16 cellular contexts compared by ENCODE assay signal in genomic region chr1:25067852-25068251, GRCh38.
DNase-seq lines count a peak whose midpoint lies in the region; ATAC-seq, FAIRE-seq and TF ChIP-seq lines count a peak whose summit lies in the region.
"Had no signal": no experiment of that assay in that cellular context is flagged by ENCODE, and none has a peak within 500 bp of the region (broad histone marks: within the 10 kb centered on the region; RNA-seq: fewer than 3 reads in every experiment).

No MANE protein-coding gene starts in this region.

- no peak overlapping the region for H3K27ac Mint-ChIP-seq in natural killer cell
- H3K27ac Mint-ChIP-seq in natural killer cell treated with Interleukin-12 subunit alpha and Interleukin-12 subunit beta and Interleukin-15 and Interleukin-18, amount 100 ng/mL, for 72 hours, result no peak overlapping the region

- H3K79me2 ChIP-seq in K562 (ENCODE audit: control insufficient read depth, insufficient read depth, low read length) (no peaks in the 10 kb centered on the region), mesendoderm (ENCODE audit: control insufficient read depth, insufficient read depth, low read length) (no peaks in the 10 kb centered on the region)

- H3K36me3 ChIP-seq in K562 (ENCODE audit: control insufficient read depth, insufficient read depth, low read length) (no peaks in the 10 kb centered on the region), mesendoderm (ENCODE audit: control insufficient read depth, insufficient read depth, low read length) (no peaks in the 10 kb centered on the region), tibial artery (no peaks in the 10 kb centered on the region)

- FAIRE-seq in K562 (lab: Jason Lieb, UNC), result no peak
- FAIRE-seq: A204.1, GM12891, H54 had no signal

- H3K4me3 ChIP-seq in K562, result no peak overlapping the region
- H3K4me3 ChIP-seq in mesendoderm (ENCODE audit: low read length), result no peak overlapping the region
- no peak overlapping the region for H3K4me3 ChIP-seq in tibial artery
- H3K4me3 ChIP-seq: GM23248 had no signal

- no peaks in the 10 kb centered on the region for H3K9me3 Mint-ChIP-seq in natural killer cell
- H3K9me3 Mint-ChIP-seq in natural killer cell treated with Interleukin-12 subunit alpha and Interleukin-12 subunit beta and Interleukin-15 and Interleukin-18, amount 100 ng/mL, for 72 hours, result no peaks in the 10 kb centered on the region
- H3K9me3 Mint-ChIP-seq: CD4-positive, alpha-beta memory T cell had no signal

- no peak for DNase-seq in natural killer cell
- no peak for DNase-seq in natural killer cell treated with Interleukin-12 subunit alpha and Interleukin-12 subunit beta and Interleukin-15 and Interleukin-18, amount 100 ng/mL, for 72 hours (ENCODE audit: low spot score)
- DNase-seq in K562 (ENCODE audit: extremely low read depth in 1 of 4, low spot score in 3 of 4), result no peak
- no peak for DNase-seq in mesendoderm
- DNase-seq in middle frontal gyrus (ENCODE audit: extremely low spot score, low spot score), result no peak
- DNase-seq in tibial artery, result no peak
- no peak for DNase-seq in NCI-H1694 treated with DMSO at 0.1 percent for 48 hours (lab: John Stamatoyannopoulos, UW)
- DNase-seq: CD4-positive, alpha-beta memory T cell; GM23248 had no signal

- H2BK15ac ChIP-seq in mesendoderm (replicated peaks; ENCODE audit: low read depth), result no peak overlapping the region

- TF ChIP-seq EP300 in K562 (IDR thresholded peaks at IDR 0.05; ENCODE audit: low read length), result no peak

- peaks cover 40 to 55% of the 10 kb centered on the region in 2 donors for H3K4me1 Mint-ChIP-seq in natural killer cell
- peaks cover 44 to 51% of the 10 kb centered on the region in 2 donors for H3K4me1 Mint-ChIP-seq in natural killer cell treated with Interleukin-12 subunit alpha and Interleukin-12 subunit beta and Interleukin-15 and Interleukin-18, amount 100 ng/mL, for 72 hours (ENCODE audit: low read depth in 2 of 2)

- CTCF ChIA-PET in K562 (lab: Yijun Ruan, JAX; ENCODE audit: low intra/inter-chr PET ratio), result no interaction called here

- no peaks in the 10 kb centered on the region for H3K36me3 Mint-ChIP-seq in natural killer cell
- H3K36me3 Mint-ChIP-seq in natural killer cell treated with Interleukin-12 subunit alpha and Interleukin-12 subunit beta and Interleukin-15 and Interleukin-18, amount 100 ng/mL, for 72 hours, result no peaks in the 10 kb centered on the region
- H3K36me3 Mint-ChIP-seq: CD4-positive, alpha-beta memory T cell had no signal

- no peak overlapping the region for H4K5ac ChIP-seq in mesendoderm (ENCODE audit: low read length)

- H3K56ac ChIP-seq in mesendoderm (ENCODE audit: low read length), result peak overlapping the region; percentile 46

- no peak overlapping the region for H3K4me2 ChIP-seq in K562 (ENCODE audit: insufficient read depth, low read length)
- no peak overlapping the region for H3K4me2 ChIP-seq in mesendoderm (ENCODE audit: low read length)

- in situ Hi-C loops in K562 (cut with MboI), result no loop called here

- TF ChIP-seq POLR2A in K562 (conservative IDR thresholded peaks at IDR 0.05), result no peak

- H3K27ac ChIP-seq in K562 (ENCODE audit: extremely low read depth, low read depth, low read length), result no peak overlapping the region
- H3K27ac ChIP-seq in mesendoderm (ENCODE audit: low read depth, low read length), result no peak overlapping the region
- no peak overlapping the region for H3K27ac ChIP-seq in tibial artery
- H3K27ac ChIP-seq: C4-2B, GM23248, HL-60 had no signal

- H4K20me1 ChIP-seq in K562 (replicated peaks; ENCODE audit: control insufficient read depth, insufficient read depth, low read length), result no peaks in the 10 kb centered on the region; the same call in 1 of the 2 replicates

- TF ChIP-seq RAD21 in K562 (CRISPR knock-in tag; conservative IDR thresholded peaks at IDR 0.05 in 1 of 2, IDR thresholded peaks at IDR 0.05 in 1 of 2), result no peak

- H3K9me3 ChIP-seq in K562 (replicated peaks; ENCODE audit: control insufficient read depth, insufficient read depth, low read depth, low read length) (no peaks in the 10 kb centered on the region), tibial artery (no peaks in the 10 kb centered on the region)

- no peak overlapping the region for H3K4ac ChIP-seq in mesendoderm (ENCODE audit: low read depth, low read length)

- POLR2A ChIA-PET in K562 (lab: Yijun Ruan, JAX), result interaction anchor here (0.6 to 1.1 kb wide), 2 partner anchors 141 to 152 kb away, joined by 4 read pairs; no protein-coding TSS in a partner anchor

- no peaks in the 10 kb centered on the region for H3K9me1 ChIP-seq in K562 (ENCODE audit: control insufficient read depth, insufficient read depth, low read length)

- H3K27me3 ChIP-seq in K562 (ENCODE audit: control insufficient read depth in 2 of 2, insufficient read depth in 2 of 2, low read length in 2 of 2) (peaks cover 0 to 62% of the 10 kb centered on the region in 2 experiments; a peak in 3 of 5 replicates), mesendoderm (ENCODE audit: insufficient read depth, low read length, poor library complexity) (no peaks in the 10 kb centered on the region), tibial artery (peaks cover 0 to 1% of the 10 kb centered on the region in 2 donors)

- ATAC-seq in natural killer cell, result no peak
- no peak for ATAC-seq in natural killer cell treated with Interleukin-12 subunit alpha and Interleukin-12 subunit beta and Interleukin-15 and Interleukin-18, amount 100 ng/mL, for 72 hours
- ATAC-seq in K562, result no peak
- ATAC-seq: HCT116 had no signal

- intact Hi-C loops in natural killer cell (cut with micrococcal nuclease), result no loop called here
- intact Hi-C loops in K562 (cut with micrococcal nuclease), result no loop called here
- intact Hi-C loops in tibial artery (cut with DNase I; ENCODE audit: low total_unique reads), result no loop called here

- H3K27me3 Mint-ChIP-seq in natural killer cell (ENCODE audit: low read depth in 2 of 2), result peaks cover 27% of the 10 kb centered on the region in 2 donors
- peaks cover 25 to 27% of the 10 kb centered on the region in 2 donors for H3K27me3 Mint-ChIP-seq in natural killer cell treated with Interleukin-12 subunit alpha and Interleukin-12 subunit beta and Interleukin-15 and Interleukin-18, amount 100 ng/mL, for 72 hours
- H3K27me3 Mint-ChIP-seq: B cell; CD4-positive, alpha-beta memory T cell had no signal

- H2AK5ac ChIP-seq in mesendoderm (ENCODE audit: low read length), result no peak overlapping the region

- H3K4me1 ChIP-seq in K562 (replicated peaks in 1 of 2; ENCODE audit: control insufficient read depth in 2 of 2, insufficient read depth in 2 of 2, low read length in 2 of 2) (peaks cover 3 to 6% of the 10 kb centered on the region in 2 experiments; a peak in 2 of 5 replicates), mesendoderm (ENCODE audit: control insufficient read depth, low read depth, low read length) (no peaks in the 10 kb centered on the region), tibial artery (peaks cover 0 to 7% (median 0%) of the 10 kb centered on the region in 4 donors)

- no peaks in the 10 kb centered on the region for H3K79me1 ChIP-seq in mesendoderm (ENCODE audit: low read length)

- H2BK5ac ChIP-seq in mesendoderm (ENCODE audit: low read length), result no peak overlapping the region

- H3K9ac ChIP-seq in K562 (ENCODE audit: insufficient read depth in 1 of 2, low read depth in 2 of 2, low read length in 2 of 2) (no peak overlapping the region), mesendoderm (ENCODE audit: low read length) (no peak overlapping the region)
- H3K9ac ChIP-seq: GM23248 had no signal

- H4K8ac ChIP-seq in mesendoderm (ENCODE audit: low read depth, low read length), result no peak overlapping the region

- H3K18ac ChIP-seq in mesendoderm (ENCODE audit: low read length), result no peak overlapping the region

- BruUV-seq in K562 (replicated peaks; lab: Mats Ljungman, UMichigan), result no TSS peak

- H3K23ac ChIP-seq in mesendoderm (ENCODE audit: low read length), result no peak overlapping the region

- 26% methylated on average over 4 of the region's 4 CpGs for WGBS in K562 (ENCODE audit: insufficient coverage, low coverage, missing lambda C conversion rate)
- 100% methylated on average over 1 of the region's 4 CpGs for WGBS in mesendoderm (ENCODE audit: extremely low coverage, insufficient coverage, low lambda C conversion rate)

- no peak for TF ChIP-seq CTCF in natural killer cell (IDR thresholded peaks at IDR 0.05)
- TF ChIP-seq CTCF in K562 (IDR thresholded peaks at IDR 0.05 in 2 of 3, conservative IDR thresholded peaks at IDR 0.05 in 1 of 3; ENCODE audit: insufficient read depth in 2 of 3, low read depth in 1 of 3, low read length in 3 of 3), result no peak
- no peak for TF ChIP-seq CTCF in tibial artery (IDR thresholded peaks at IDR 0.05)

- H2BK120ac ChIP-seq in mesendoderm (ENCODE audit: low read depth, low read length), result no peak overlapping the region

- H3K4me3 Mint-ChIP-seq in natural killer cell, result peak overlapping the region; percentile 48
- no peak overlapping the region for H3K4me3 Mint-ChIP-seq in natural killer cell treated with Interleukin-12 subunit alpha and Interleukin-12 subunit beta and Interleukin-15 and Interleukin-18, amount 100 ng/mL, for 72 hours
- H3K4me3 Mint-ChIP-seq: B cell; CD4-positive, alpha-beta memory T cell had no signal

- no peak overlapping the region for H2AFZ ChIP-seq in K562 (ENCODE audit: low read depth, low read length)
- H2AFZ ChIP-seq: GM23248 had no signal

TF ChIP-seq in K562, 482 proteins besides CTCF, POLR2A, EP300 and RAD21 (continues in another document):
- TF ChIP-seq MXI1 (IDR thresholded peaks at IDR 0.05; ENCODE audit: low read depth, low read length) (no peak), GTF2F1 (IDR thresholded peaks at IDR 0.05; ENCODE audit: low read depth, low read length) (no peak), ZNF280B (CRISPR knock-in tag; IDR thresholded peaks at IDR 0.05) (no peak), POLR2H (tag; IDR thresholded peaks at IDR 0.05; ENCODE audit: low read depth) (no peak), PHB2 (IDR thresholded peaks at IDR 0.05; ENCODE audit: low read depth) (no peak)
